In the genomic region with DNA sequence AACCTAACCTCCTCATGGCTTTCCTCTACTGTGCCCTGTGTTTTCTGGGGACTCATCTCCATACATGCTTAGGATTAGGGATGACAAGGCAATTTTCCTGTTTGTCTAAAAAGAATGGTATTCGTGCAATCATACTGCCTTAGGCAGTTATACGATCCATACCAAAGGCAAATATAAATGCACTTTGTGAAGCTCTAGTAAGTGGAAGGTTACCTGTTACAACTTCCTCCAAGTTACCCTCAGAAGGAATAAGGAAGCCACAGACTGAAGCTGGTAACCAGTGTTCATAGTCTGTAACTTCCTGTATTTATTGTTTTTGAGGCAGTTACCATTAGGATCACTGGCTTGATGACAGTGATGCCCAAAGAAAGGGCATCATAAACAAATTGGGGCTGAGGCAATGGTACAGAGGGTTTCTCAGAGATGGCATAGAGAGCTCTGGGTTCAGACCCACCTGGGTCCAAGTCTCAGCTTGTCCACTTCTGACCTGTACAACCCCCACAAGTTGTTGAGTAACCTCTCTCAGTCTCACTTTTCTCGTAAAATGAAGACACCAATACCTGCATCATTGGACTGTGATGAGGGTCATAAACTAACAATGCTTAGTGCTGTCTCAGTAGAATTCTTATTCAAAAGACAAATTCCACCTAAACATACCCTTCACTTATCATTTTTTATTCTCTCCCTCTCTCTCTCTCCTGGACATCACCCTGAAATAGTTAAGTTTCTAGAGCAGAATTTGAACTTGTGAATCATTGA, we compare ENCODE assay signal across 11 cellular contexts.
DNase-seq lines count a peak whose midpoint lies in the region; ATAC-seq, FAIRE-seq and TF ChIP-seq lines count a peak whose summit lies in the region.
"Had no signal": no experiment of that assay in that cellular context is flagged by ENCODE, and none has a peak within 500 bp of the region (broad histone marks: within the 10 kb centered on the region; RNA-seq: fewer than 3 reads in every experiment).

No MANE protein-coding gene starts in this region.

- in situ Hi-C loops in GM13977 (cut with MboI; ENCODE audit: low pct_unique_long_range_greater_than_20kb, low sequenced_read_pairs, unreplicated experiment), result no loop called here

- DNase-seq in GM12892 (ENCODE audit: insufficient read length), result no peak
- DNase-seq in MV-4-11 (lab: John Stamatoyannopoulos, UW), result peak; percentile 70
- DNase-seq in activated naive CD8-positive, alpha-beta T cell treated with anti-CD3 and anti-CD28 coated beads, Interleukin-2, amount 10 ng/mL, durations not matched to agents 7 days and 5 days, result no peak
- DNase-seq in naive thymus-derived CD8-positive, alpha-beta T cell, result peak in 4 of 10 donors; percentile 28 to 56 (median 44)
- DNase-seq in GM13977 (ENCODE audit: low spot score), result no peak
- DNase-seq in stimulated activated CD4-positive, alpha-beta T cell treated with anti-CD3 and anti-CD28 coated beads, Interleukin-15, amount 100 ng/mL, for 24 hours, result no peak
- DNase-seq in glomerular visceral epithelial cell (ENCODE audit: extremely low spot score), result no peak
- DNase-seq: activated CD4-positive, alpha-beta T cell treated with anti-CD3 and anti-CD28 coated beads for 4 hours; NCI-H1105 treated with DMSO at 0.1 percent for 48 hours had no signal

- H3K36me3 Mint-ChIP-seq in activated naive CD8-positive, alpha-beta T cell treated with anti-CD3 and anti-CD28 coated beads, Interleukin-2, amount 10 ng/mL, durations not matched to agents 7 days and 5 days, result peaks cover 79% of the 10 kb centered on the region
- H3K36me3 Mint-ChIP-seq in naive thymus-derived CD8-positive, alpha-beta T cell, result peaks cover 7 to 50% (median 45%) of the 10 kb centered on the region in 3 donors

- peaks cover 34% of the 10 kb centered on the region for H3K4me1 Mint-ChIP-seq in activated naive CD8-positive, alpha-beta T cell treated with anti-CD3 and anti-CD28 coated beads, Interleukin-2, amount 10 ng/mL, durations not matched to agents 7 days and 5 days
- peaks cover 27 to 79% (median 62%) of the 10 kb centered on the region in 4 donors for H3K4me1 Mint-ChIP-seq in naive thymus-derived CD8-positive, alpha-beta T cell

- peaks cover 11% of the 10 kb centered on the region for H3K9me3 Mint-ChIP-seq in activated naive CD8-positive, alpha-beta T cell treated with anti-CD3 and anti-CD28 coated beads, Interleukin-2, amount 10 ng/mL, durations not matched to agents 7 days and 5 days
- no peaks in the 10 kb centered on the region for H3K9me3 Mint-ChIP-seq in naive thymus-derived CD8-positive, alpha-beta T cell
- H3K9me3 Mint-ChIP-seq: GM23338 had no signal

- TF ChIP-seq POLR2A in GM12892 (IDR thresholded peaks at IDR 0.05; ENCODE audit: low read depth, low read length), result no peak

- TF ChIP-seq CTCF in GM13977 (IDR thresholded peaks at IDR 0.05; ENCODE audit: extremely low read depth, insufficient read depth, missing control alignments), result no peak

- ATAC-seq in activated naive CD8-positive, alpha-beta T cell treated with anti-CD3 and anti-CD28 coated beads, Interleukin-2, amount 10 ng/mL, durations not matched to agents 7 days and 5 days (ENCODE audit: low read depth), result peak; percentile 94
- peak; percentile 86 to 94 for ATAC-seq in naive thymus-derived CD8-positive, alpha-beta T cell
- no peak for ATAC-seq in GM18502 (IDR thresholded peaks at IDR 0.05; ENCODE audit: poor library complexity, unreplicated experiment)
- ATAC-seq: GM23338 had no signal

- FAIRE-seq in GM12892 (lab: Jason Lieb, UNC), result peak; percentile 36

- peak overlapping the region; percentile 77 for H3K4me3 Mint-ChIP-seq in activated naive CD8-positive, alpha-beta T cell treated with anti-CD3 and anti-CD28 coated beads, Interleukin-2, amount 10 ng/mL, durations not matched to agents 7 days and 5 days
- peak overlapping the region; percentile 22 to 80 (median 76) for H3K4me3 Mint-ChIP-seq in naive thymus-derived CD8-positive, alpha-beta T cell
- H3K4me3 Mint-ChIP-seq: GM23338 had no signal

- no peaks in the 10 kb centered on the region for H3K27me3 Mint-ChIP-seq in activated naive CD8-positive, alpha-beta T cell treated with anti-CD3 and anti-CD28 coated beads, Interleukin-2, amount 10 ng/mL, durations not matched to agents 7 days and 5 days
- no peaks in the 10 kb centered on the region for H3K27me3 Mint-ChIP-seq in naive thymus-derived CD8-positive, alpha-beta T cell

- peak overlapping the region; percentile 89 for H3K27ac Mint-ChIP-seq in activated naive CD8-positive, alpha-beta T cell treated with anti-CD3 and anti-CD28 coated beads, Interleukin-2, amount 10 ng/mL, durations not matched to agents 7 days and 5 days
- peak overlapping the region; percentile 70 to 97 (median 92) for H3K27ac Mint-ChIP-seq in naive thymus-derived CD8-positive, alpha-beta T cell
- H3K27ac Mint-ChIP-seq: GM23338 had no signal

- POLR2A ChIA-PET in activated naive CD8-positive, alpha-beta T cell treated with anti-CD3 and anti-CD28 coated beads, Interleukin-2, amount 10 ng/mL, durations not matched to agents 7 days and 5 days (lab: Charles Lee), result interaction anchor here (1.0 to 2.5 kb wide), 4 partner anchors 24 to 137 kb away, joined by 3 to 11 read pairs (median 4); no protein-coding TSS in a partner anchor
- POLR2A ChIA-PET in naive thymus-derived CD8-positive, alpha-beta T cell (lab: Charles Lee), result interaction anchor here (0.9 to 2.5 kb wide), 3 partner anchors 31 to 138 kb away, joined by 3 to 12 read pairs (median 3); a partner anchor contains a TSS
